1 cellular context compared by ENCODE assay signal in genomic region chr1:62989497-62989896, GRCh38.
A peak's percentile ranks its signal among the peaks of the same experiment; 100 is the strongest.
TF ChIP-seq lines count a peak whose summit lies in the region.

No MANE protein-coding gene starts in this region.

TF ChIP-seq in HEK293, 187 proteins besides CTCF, POLR2A, EP300 and RAD21 (continued from another document):
- 0 out of 2 replicates have a peak, but pooled peaks have one; percentile 22 for TF ChIP-seq PRDM10 (tag by site-specific recombination; IDR thresholded peaks at IDR 0.05)
- TF ChIP-seq GLIS1 (tag by site-specific recombination; IDR thresholded peaks at IDR 0.05) = no peak
